ENCODE assay signal across 1 cellular context in the genomic region with DNA sequence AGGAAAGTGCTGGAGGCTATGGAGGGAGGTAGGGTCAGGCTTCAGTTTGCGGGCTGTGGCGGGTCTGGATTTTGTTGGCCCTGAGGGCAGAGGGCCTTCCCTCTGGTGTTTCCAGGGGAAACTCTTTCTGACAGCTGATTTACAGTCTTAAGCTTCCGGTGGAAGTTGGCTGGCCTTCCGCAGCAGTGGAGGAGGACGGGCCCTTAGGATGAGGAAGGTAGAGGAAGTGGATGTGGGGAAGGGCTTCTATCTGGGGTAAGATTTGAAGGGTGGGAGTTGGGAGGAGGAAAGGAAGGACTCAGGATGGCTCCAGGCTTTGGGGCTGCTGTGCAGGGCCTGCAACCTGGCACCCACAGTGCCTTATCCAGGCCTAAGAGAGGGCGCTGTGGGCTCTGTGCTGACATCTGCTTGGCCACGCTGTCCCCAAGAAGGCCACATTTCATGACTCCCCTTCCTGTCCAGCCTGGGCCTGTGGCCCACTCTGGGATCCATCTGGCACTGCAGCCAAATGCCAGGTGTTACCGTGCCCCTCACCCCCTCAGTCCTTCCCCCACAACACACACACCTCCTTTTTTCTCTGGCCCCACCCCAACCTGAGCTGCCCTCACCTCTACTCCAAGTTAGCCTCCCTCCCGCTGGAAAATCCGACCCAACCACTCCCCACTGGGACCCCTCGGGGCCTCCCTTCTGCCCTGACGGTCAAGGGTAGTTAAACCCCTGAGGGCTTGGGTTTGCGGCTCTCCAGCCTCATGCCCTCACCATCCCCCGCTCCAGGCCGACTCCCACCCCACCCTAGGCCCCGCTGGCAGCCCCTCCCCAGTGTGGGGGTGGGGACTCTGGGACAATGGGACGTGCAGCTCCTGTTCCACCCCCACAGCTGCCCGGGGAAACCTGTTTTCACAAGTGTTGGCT.
TF ChIP-seq lines count a peak whose summit lies in the region.

No MANE protein-coding gene starts in this region.

TF ChIP-seq in WTC11, 78 proteins besides CTCF, POLR2A, EP300 and RAD21 (continued from another document):
- TF ChIP-seq, protein P1, sequence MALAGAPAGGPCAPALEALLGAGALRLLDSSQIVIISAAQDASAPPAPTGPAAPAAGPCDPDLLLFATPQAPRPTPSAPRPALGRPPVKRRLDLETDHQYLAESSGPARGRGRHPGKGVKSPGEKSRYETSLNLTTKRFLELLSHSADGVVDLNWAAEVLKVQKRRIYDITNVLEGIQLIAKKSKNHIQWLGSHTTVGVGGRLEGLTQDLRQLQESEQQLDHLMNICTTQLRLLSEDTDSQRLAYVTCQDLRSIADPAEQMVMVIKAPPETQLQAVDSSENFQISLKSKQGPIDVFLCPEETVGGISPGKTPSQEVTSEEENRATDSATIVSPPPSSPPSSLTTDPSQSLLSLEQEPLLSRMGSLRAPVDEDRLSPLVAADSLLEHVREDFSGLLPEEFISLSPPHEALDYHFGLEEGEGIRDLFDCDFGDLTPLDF (CRISPR knock-in tag; IDR thresholded peaks at IDR 0.05), result no peak
- TF ChIP-seq ZNF423 (CRISPR knock-in tag; IDR thresholded peaks at IDR 0.05) (peak; percentile 34; the same call in 1 of the 2 replicates), FOXJ3 (CRISPR knock-in tag; IDR thresholded peaks at IDR 0.05; ENCODE audit: borderline replicate concordance) (no peak), SP1 (CRISPR knock-in tag; conservative IDR thresholded peaks at IDR 0.05) (peak; percentile 46; the same call in 1 of the 2 replicates), EMX1 (CRISPR knock-in tag; IDR thresholded peaks at IDR 0.05) (no peak), ZBTB21 (CRISPR knock-in tag; IDR thresholded peaks at IDR 0.05; ENCODE audit: borderline replicate concordance) (no peak), ELF4 (CRISPR knock-in tag; IDR thresholded peaks at IDR 0.05; ENCODE audit: low read depth) (no peak), FOXK1 (CRISPR knock-in tag; IDR thresholded peaks at IDR 0.05) (no peak), NFE2L1 (CRISPR knock-in tag; IDR thresholded peaks at IDR 0.05) (no peak), PRRX2 (CRISPR knock-in tag; IDR thresholded peaks at IDR 0.05) (no peak), ZNF416 (CRISPR knock-in tag; IDR thresholded peaks at IDR 0.05) (no peak), ESRRA (CRISPR knock-in tag; IDR thresholded peaks at IDR 0.05; ENCODE audit: borderline replicate concordance) (no peak), CREB1 (CRISPR knock-in tag; IDR thresholded peaks at IDR 0.05) (no peak), TEAD4 (CRISPR knock-in tag; IDR thresholded peaks at IDR 0.05) (no peak), ZNF219 (CRISPR knock-in tag; IDR thresholded peaks at IDR 0.05; ENCODE audit: borderline replicate concordance) (no peak), GABPB1 (CRISPR knock-in tag; IDR thresholded peaks at IDR 0.05) (0 out of 2 replicates have a peak, but pooled peaks have one; percentile 39)
- TF ChIP-seq, protein P2, sequence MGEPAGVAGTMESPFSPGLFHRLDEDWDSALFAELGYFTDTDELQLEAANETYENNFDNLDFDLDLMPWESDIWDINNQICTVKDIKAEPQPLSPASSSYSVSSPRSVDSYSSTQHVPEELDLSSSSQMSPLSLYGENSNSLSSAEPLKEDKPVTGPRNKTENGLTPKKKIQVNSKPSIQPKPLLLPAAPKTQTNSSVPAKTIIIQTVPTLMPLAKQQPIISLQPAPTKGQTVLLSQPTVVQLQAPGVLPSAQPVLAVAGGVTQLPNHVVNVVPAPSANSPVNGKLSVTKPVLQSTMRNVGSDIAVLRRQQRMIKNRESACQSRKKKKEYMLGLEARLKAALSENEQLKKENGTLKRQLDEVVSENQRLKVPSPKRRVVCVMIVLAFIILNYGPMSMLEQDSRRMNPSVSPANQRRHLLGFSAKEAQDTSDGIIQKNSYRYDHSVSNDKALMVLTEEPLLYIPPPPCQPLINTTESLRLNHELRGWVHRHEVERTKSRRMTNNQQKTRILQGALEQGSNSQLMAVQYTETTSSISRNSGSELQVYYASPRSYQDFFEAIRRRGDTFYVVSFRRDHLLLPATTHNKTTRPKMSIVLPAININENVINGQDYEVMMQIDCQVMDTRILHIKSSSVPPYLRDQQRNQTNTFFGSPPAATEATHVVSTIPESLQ (CRISPR knock-in tag; IDR thresholded peaks at IDR 0.05), result no peak
- TF ChIP-seq, protein P3, sequence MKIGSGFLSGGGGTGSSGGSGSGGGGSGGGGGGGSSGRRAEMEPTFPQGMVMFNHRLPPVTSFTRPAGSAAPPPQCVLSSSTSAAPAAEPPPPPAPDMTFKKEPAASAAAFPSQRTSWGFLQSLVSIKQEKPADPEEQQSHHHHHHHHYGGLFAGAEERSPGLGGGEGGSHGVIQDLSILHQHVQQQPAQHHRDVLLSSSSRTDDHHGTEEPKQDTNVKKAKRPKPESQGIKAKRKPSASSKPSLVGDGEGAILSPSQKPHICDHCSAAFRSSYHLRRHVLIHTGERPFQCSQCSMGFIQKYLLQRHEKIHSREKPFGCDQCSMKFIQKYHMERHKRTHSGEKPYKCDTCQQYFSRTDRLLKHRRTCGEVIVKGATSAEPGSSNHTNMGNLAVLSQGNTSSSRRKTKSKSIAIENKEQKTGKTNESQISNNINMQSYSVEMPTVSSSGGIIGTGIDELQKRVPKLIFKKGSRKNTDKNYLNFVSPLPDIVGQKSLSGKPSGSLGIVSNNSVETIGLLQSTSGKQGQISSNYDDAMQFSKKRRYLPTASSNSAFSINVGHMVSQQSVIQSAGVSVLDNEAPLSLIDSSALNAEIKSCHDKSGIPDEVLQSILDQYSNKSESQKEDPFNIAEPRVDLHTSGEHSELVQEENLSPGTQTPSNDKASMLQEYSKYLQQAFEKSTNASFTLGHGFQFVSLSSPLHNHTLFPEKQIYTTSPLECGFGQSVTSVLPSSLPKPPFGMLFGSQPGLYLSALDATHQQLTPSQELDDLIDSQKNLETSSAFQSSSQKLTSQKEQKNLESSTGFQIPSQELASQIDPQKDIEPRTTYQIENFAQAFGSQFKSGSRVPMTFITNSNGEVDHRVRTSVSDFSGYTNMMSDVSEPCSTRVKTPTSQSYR (CRISPR knock-in tag; IDR thresholded peaks at IDR 0.05), result peak; percentile 74; the same call in 1 of the 2 replicates
